ENCODE assay signal across 7 cellular contexts in genomic region chr1:55277377-55278130, GRCh38.
DNase-seq lines count a peak whose midpoint lies in the region; ATAC-seq lines count a peak whose summit lies in the region.

No MANE protein-coding gene starts in this region.

- DNase-seq in NCI-H146 treated with DMSO at 0.1 percent for 48 hours (lab: John Stamatoyannopoulos, UW; ENCODE audit: unreplicated experiment) (peak; percentile 33), T1000 (lab: John Stamatoyannopoulos, UW) (peak; percentile 76), astrocyte of the hippocampus (ENCODE audit: low read depth, low spot score) (peak; percentile 87), iPS DF 4.7 (ENCODE audit: extremely low read depth, low spot score) (peak; percentile 53)
- DNase-seq in stimulated activated CD4-positive, alpha-beta T cell treated with anti-CD3 and anti-CD28 coated beads, Interleukin-12 subunit alpha, Interleukin-12 subunit beta, amount 100 ng/mL, for 24 hours (ENCODE audit: low read depth in 2 of 2), result peak; percentile 66 to 84

- peak; percentile 63 for ATAC-seq in GM18499 (IDR thresholded peaks at IDR 0.05; ENCODE audit: insufficient read depth, unreplicated experiment)
- ATAC-seq in HG02885 (IDR thresholded peaks at IDR 0.05; ENCODE audit: poor library complexity, unreplicated experiment), result peak; percentile 90

Comparison
In these comparisons a context has a peak if more than half of its experiments do, and no peak if none do; other contexts are left out.
1. Peak in every context shown above with its lines: DNase-seq and ATAC-seq.
2. DNase-seq: peak in every context shown above with its lines; median percentile 87 in astrocyte of the hippocampus; 76 in T1000; 75 in stimulated activated CD4-positive, alpha-beta T cell treated with anti-CD3 and anti-CD28 coated beads, Interleukin-12 subunit alpha, Interleukin-12 subunit beta, amount 100 ng/mL, for 24 hours; 53 in iPS DF 4.7; 33 in NCI-H146 treated with DMSO at 0.1 percent for 48 hours.